In the genomic region with DNA sequence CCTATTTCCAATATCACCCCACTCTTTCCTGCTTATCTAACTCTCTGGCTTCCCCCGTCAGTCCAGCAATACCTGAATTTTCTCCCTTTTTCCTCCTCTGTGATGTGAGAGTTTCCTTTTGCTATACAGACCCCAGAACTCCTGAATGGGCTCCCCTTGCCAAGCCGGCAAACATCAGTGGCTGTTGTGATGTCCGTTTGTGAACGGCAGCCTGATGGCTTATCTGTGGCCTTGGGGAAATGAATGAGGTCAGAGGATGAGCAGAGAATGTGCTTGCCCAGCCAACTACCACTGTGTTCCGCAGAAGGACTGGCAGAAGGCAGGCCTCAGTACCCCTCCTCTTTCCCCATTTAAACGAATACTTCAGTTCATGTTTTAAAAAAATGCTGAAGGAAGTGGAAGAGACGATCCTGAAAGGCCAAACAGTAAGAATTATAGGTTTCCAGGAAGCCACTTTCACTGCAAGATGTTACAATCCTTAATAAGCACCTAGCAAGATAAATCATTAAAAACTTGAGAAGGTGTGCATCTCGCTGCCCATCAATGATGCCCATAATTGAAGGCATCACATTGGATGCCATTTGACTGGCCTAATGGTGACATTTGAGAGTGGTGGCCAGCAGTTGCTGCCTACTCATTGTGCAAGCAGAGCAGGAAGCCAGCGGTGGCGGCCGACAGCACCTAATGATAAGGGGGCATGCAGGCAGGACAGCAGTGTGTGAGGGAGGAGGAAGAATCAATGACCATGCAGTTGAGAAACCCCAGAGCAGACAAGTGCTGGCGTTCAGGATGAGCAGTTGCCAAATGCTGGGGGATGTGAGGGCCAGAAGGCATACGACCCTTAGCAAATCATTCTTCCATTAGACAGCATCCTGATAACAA, we compare ENCODE assay signal across 33 cellular contexts. TPM values are rescaled to one million over a fixed set of nuclear protein-coding genes. Genes with fewer than 3 reads are reported as not detected.
DNase-seq lines count a peak whose midpoint lies in the region; ATAC-seq and TF ChIP-seq lines count a peak whose summit lies in the region.
"Had no signal": no experiment of that assay in that cellular context is flagged by ENCODE, and none has a peak within 500 bp of the region (broad histone marks: within the 10 kb centered on the region; RNA-seq: fewer than 3 reads in every experiment).

No MANE protein-coding gene starts in this region.

- H3K27ac ChIP-seq in CD8-positive, alpha-beta T cell (ENCODE audit: low read depth, low read length) = no peak overlapping the region
- H3K27ac ChIP-seq: BLaER1, esophagus squamous epithelium, foreskin keratinocyte, left ventricle myocardium inferior, psoas muscle, tibial nerve had no signal

- H3K4me3 ChIP-seq in NB4 (ENCODE audit: low read depth, low read length) = no peak overlapping the region
- H3K4me3 ChIP-seq in CD8-positive, alpha-beta T cell (ENCODE audit: low read depth, low read length) = no peak overlapping the region
- H3K4me3 ChIP-seq: BLaER1, esophagus squamous epithelium, left ventricle myocardium inferior, psoas muscle, tibial nerve had no signal

- no peaks in the 10 kb centered on the region for H3K27me3 ChIP-seq in CD8-positive, alpha-beta T cell (ENCODE audit: insufficient read depth, low read length)
- H3K27me3 ChIP-seq: BLaER1, esophagus squamous epithelium, foreskin keratinocyte, tibial nerve had no signal

- intact Hi-C loops in posterior vena cava (cut with DNase I) = no loop called here
- intact Hi-C loops in CD8-positive, alpha-beta T cell (cut with DNase I, micrococcal nuclease) = no loop called here

- no peak for ATAC-seq in CD8-positive, alpha-beta T cell
- no peak for ATAC-seq in GM18498 (IDR thresholded peaks at IDR 0.05; ENCODE audit: unreplicated experiment)
- ATAC-seq: activated CD8-positive, alpha-beta T cell treated with anti-CD3 and anti-CD28 coated beads for 36 hours; psoas muscle; T-cell had no signal

- no peaks in the 10 kb centered on the region for H3K4me1 Mint-ChIP-seq in CD8-positive, alpha-beta T cell (ENCODE audit: low read depth)
- H3K4me1 Mint-ChIP-seq: central memory CD8-positive, alpha-beta T cell; T-cell had no signal

- H3K27me3 Mint-ChIP-seq in CD8-positive, alpha-beta T cell (ENCODE audit: low read depth) = no peaks in the 10 kb centered on the region
- H3K27me3 Mint-ChIP-seq: activated CD8-positive, alpha-beta T cell treated with anti-CD3 and anti-CD28 coated beads for 36 hours; central memory CD8-positive, alpha-beta T cell; dendritic cell treated with granulocyte-macrophage colony-stimulating factor and Interleukin-4, amounts not matched to agents 40 ng/mL and 50 ng/mL, for 4 days; T-cell had no signal

- no peaks in the 10 kb centered on the region for H3K36me3 Mint-ChIP-seq in CD8-positive, alpha-beta T cell
- H3K36me3 Mint-ChIP-seq: T-cell had no signal

- CTCF ChIA-PET in CD8-positive, alpha-beta T cell (lab: Charles Lee) = no interaction called here

- POLR2A ChIA-PET in CD8-positive, alpha-beta T cell (lab: Charles Lee) = interaction anchor here (0.7 kb wide), 1 partner anchor 10 kb away, joined by 3 read pairs; no protein-coding TSS in a partner anchor

- peak; percentile 20 for DNase-seq in NB4 (ENCODE audit: low read depth)
- DNase-seq in SKM-1 treated with dmso at 0.1 percent for 144 hours (lab: John Stamatoyannopoulos, UW; ENCODE audit: unreplicated experiment) = peak; percentile 88
- DNase-seq in left kidney (ENCODE audit: low read depth, low spot score) = peak; percentile 42
- peak; percentile 80 for DNase-seq in posterior vena cava (ENCODE audit: low spot score)
- DNase-seq in CD8-positive, alpha-beta T cell = no peak
- DNase-seq in NCI-H2196 treated with DMSO at 0.1 percent for 48 hours (lab: John Stamatoyannopoulos, UW; ENCODE audit: unreplicated experiment) = no peak
- DNase-seq: activated CD4-positive, alpha-beta T cell treated with anti-CD3 and anti-CD28 coated beads for 1 hour; activated CD8-positive, alpha-beta memory T cell treated with anti-CD3 and anti-CD28 coated beads, Interleukin-2, amount 50 U/mL, for 48 hours; activated CD8-positive, alpha-beta T cell treated with anti-CD3 and anti-CD28 coated beads for 36 hours; activated naive CD4-positive, alpha-beta T cell treated with anti-CD3 and anti-CD28 coated beads for 36 hours; endodermal cell; esophagus squamous epithelium; HCEC 1CT; head of caudate nucleus; KBM-7; left ventricle myocardium inferior; NCI-H1417 treated with DMSO at 0.1 percent for 48 hours; NCI-H2081; NCI-H446; NCI-H748 treated with DMSO at 0.1 percent for 48 hours; nucleus accumbens; psoas muscle; SIG-M5; stimulated activated CD4-positive, alpha-beta T cell treated with anti-CD3 and anti-CD28 coated beads, Interleukin-4, amount 100 ng/mL, for 24 hours had no signal

- no peaks in the 10 kb centered on the region for H3K9me3 Mint-ChIP-seq in CD8-positive, alpha-beta T cell
- H3K9me3 Mint-ChIP-seq: activated CD8-positive, alpha-beta T cell treated with anti-CD3 and anti-CD28 coated beads for 36 hours; activated naive CD4-positive, alpha-beta T cell treated with anti-CD3 and anti-CD28 coated beads for 36 hours; central memory CD8-positive, alpha-beta T cell; dendritic cell treated with granulocyte-macrophage colony-stimulating factor and Interleukin-4, amounts not matched to agents 40 ng/mL and 50 ng/mL, for 4 days; endodermal cell; T-cell had no signal

- no peak overlapping the region for H3K4me3 Mint-ChIP-seq in CD8-positive, alpha-beta T cell
- H3K4me3 Mint-ChIP-seq: activated CD8-positive, alpha-beta T cell treated with anti-CD3 and anti-CD28 coated beads for 36 hours; activated naive CD4-positive, alpha-beta T cell treated with anti-CD3 and anti-CD28 coated beads for 36 hours; central memory CD8-positive, alpha-beta T cell; dendritic cell treated with granulocyte-macrophage colony-stimulating factor and Interleukin-4, amounts not matched to agents 40 ng/mL and 50 ng/mL, for 4 days; endodermal cell; T-cell had no signal

- no peaks in the 10 kb centered on the region for H3K4me1 ChIP-seq in CD8-positive, alpha-beta T cell (ENCODE audit: insufficient read depth, low read length)
- H3K4me1 ChIP-seq: BLaER1, esophagus squamous epithelium, foreskin keratinocyte, left ventricle myocardium inferior, psoas muscle, tibial nerve had no signal

- TF ChIP-seq CTCF in NB4 (IDR thresholded peaks at IDR 0.05; ENCODE audit: low read depth, low read length) = no peak
- TF ChIP-seq CTCF in CD8-positive, alpha-beta T cell (IDR thresholded peaks at IDR 0.05) = no peak

- no peak overlapping the region for H3K27ac Mint-ChIP-seq in CD8-positive, alpha-beta T cell
- H3K27ac Mint-ChIP-seq: activated CD8-positive, alpha-beta T cell treated with anti-CD3 and anti-CD28 coated beads for 36 hours; activated naive CD4-positive, alpha-beta T cell treated with anti-CD3 and anti-CD28 coated beads for 36 hours; dendritic cell treated with granulocyte-macrophage colony-stimulating factor and Interleukin-4, amounts not matched to agents 40 ng/mL and 50 ng/mL, for 4 days; endodermal cell; T-cell had no signal

- no peaks in the 10 kb centered on the region for H3K36me3 ChIP-seq in CD8-positive, alpha-beta T cell (ENCODE audit: insufficient read depth, low read length)
- H3K36me3 ChIP-seq: BLaER1, esophagus squamous epithelium, left ventricle myocardium inferior, tibial nerve had no signal

- TF ChIP-seq POLR2A in NB4 (IDR thresholded peaks at IDR 0.05; ENCODE audit: extremely low read depth, insufficient read length) = no peak

- H3K9me3 ChIP-seq in CD8-positive, alpha-beta T cell (ENCODE audit: low read length) = no peaks in the 10 kb centered on the region
- H3K9me3 ChIP-seq: BLaER1, esophagus squamous epithelium, left ventricle myocardium inferior, psoas muscle, tibial nerve had no signal

RNA-seq across cellular contexts. Expression of a gene that starts 31.5 kb away (rescaled TPM):
- 1 to 10 TPM in 1 of 2 donors, under 1 TPM in 1; 0.81 to 2.7 TPM for total RNA-seq in posterior vena cava
- total RNA-seq in CD8-positive, alpha-beta T cell = under 1 TPM in 1 of 2 experiments, not detected in 1; 0.14 TPM
- total RNA-seq: activated naive CD4-positive, alpha-beta T cell treated with anti-CD3 and anti-CD28 coated beads for 36 hours; foreskin keratinocyte; M059J; myocyte had no signal

Comparison
In these comparisons a context has a peak if more than half of its experiments do, and no peak if none do; other contexts are left out.
1. DNase-seq: peak in NB4 (single experiment), SKM-1 treated with dmso at 0.1 percent for 144 hours (single experiment), left kidney (single experiment) and posterior vena cava (single experiment); none in CD8-positive, alpha-beta T cell (0 of 7) and NCI-H2196 treated with DMSO at 0.1 percent for 48 hours (single experiment).